Comparison of ENCODE assay signal across 13 cellular contexts in genomic region chr3:139537325-139537724, GRCh38. TPM values are rescaled to one million over a fixed set of nuclear protein-coding genes. Genes with fewer than 3 reads are reported as not detected.
A peak's percentile ranks its signal among the peaks of the same experiment; 100 is the strongest.
DNase-seq lines count a peak whose midpoint lies in the region; ATAC-seq and TF ChIP-seq lines count a peak whose summit lies in the region.
"Had no signal": no experiment of that assay in that cellular context is flagged by ENCODE, and none has a peak within 500 bp of the region (broad histone marks: within the 10 kb centered on the region; RNA-seq: fewer than 3 reads in every experiment).

No MANE protein-coding gene starts in this region.

- H3K36me3 ChIP-seq in hepatocyte (replicated peaks; ENCODE audit: insufficient read depth, low read depth) = no peaks in the 10 kb centered on the region

- TF ChIP-seq CTCF in hepatocyte (IDR thresholded peaks at IDR 0.05; ENCODE audit: poor library complexity) (no peak), type B pancreatic cell (conservative IDR thresholded peaks at IDR 0.05) (no peak)

- H3K9me3 Mint-ChIP-seq in type B pancreatic cell = no peaks in the 10 kb centered on the region
- H3K9me3 Mint-ChIP-seq in activated naive CD4-positive, alpha-beta T cell treated with anti-CD3 and anti-CD28 coated beads, Interleukin-2, amount 10 ng/mL, durations not matched to agents 7 days and 5 days = no peaks in the 10 kb centered on the region
- H3K9me3 Mint-ChIP-seq: activated naive CD4-positive, alpha-beta T cell treated with anti-CD3 and anti-CD28 coated beads, Interleukin-2, amount 50 U/mL, for 72 hours; naive thymus-derived CD8-positive, alpha-beta T cell had no signal

- no peaks in the 10 kb centered on the region for H3K27me3 Mint-ChIP-seq in type B pancreatic cell
- peaks cover 59% of the 10 kb centered on the region for H3K27me3 Mint-ChIP-seq in activated naive CD4-positive, alpha-beta T cell treated with anti-CD3 and anti-CD28 coated beads, Interleukin-2, amount 10 ng/mL, durations not matched to agents 7 days and 5 days

- peaks cover 82% of the 10 kb centered on the region for H3K4me1 Mint-ChIP-seq in type B pancreatic cell (ENCODE audit: unreplicated experiment)
- H3K4me1 Mint-ChIP-seq in activated naive CD4-positive, alpha-beta T cell treated with anti-CD3 and anti-CD28 coated beads, Interleukin-2, amount 10 ng/mL, durations not matched to agents 7 days and 5 days = peaks cover 19% of the 10 kb centered on the region

- H3K27me3 ChIP-seq in hepatocyte = no peaks in the 10 kb centered on the region

- H3K9me3 ChIP-seq in hepatocyte (ENCODE audit: low read depth) = no peaks in the 10 kb centered on the region

- DNase-seq in NCI-H82 (lab: John Stamatoyannopoulos, UW) (peak; percentile 50), NCI-H82 treated with DMSO at 0.1 percent for 48 hours (lab: John Stamatoyannopoulos, UW; ENCODE audit: unreplicated experiment) (no peak), SW480 (ENCODE audit: low spot score) (peak; percentile 93), hepatocyte (ENCODE audit: low spot score) (peak; percentile 49), type B pancreatic cell (ENCODE audit: extremely low spot score, unreplicated experiment) (no peak), germinal center (ENCODE audit: low spot score) (no peak)
- no peak for DNase-seq in activated naive CD4-positive, alpha-beta T cell treated with anti-CD3 and anti-CD28 coated beads, Interleukin-2, amount 10 ng/mL, durations not matched to agents 7 days and 5 days
- DNase-seq: activated CD8-positive, alpha-beta T cell treated with anti-CD3 and anti-CD28 coated beads, Interleukin-2, amount 10 ng/mL, durations not matched to agents 7 days and 5 days; naive thymus-derived CD8-positive, alpha-beta T cell; NCI-H1105; T-helper 2 cell had no signal

- peak overlapping the region; percentile 86 for H3K4me3 Mint-ChIP-seq in type B pancreatic cell
- no peak overlapping the region for H3K4me3 Mint-ChIP-seq in activated naive CD4-positive, alpha-beta T cell treated with anti-CD3 and anti-CD28 coated beads, Interleukin-2, amount 10 ng/mL, durations not matched to agents 7 days and 5 days
- H3K4me3 Mint-ChIP-seq: activated CD8-positive, alpha-beta T cell treated with anti-CD3 and anti-CD28 coated beads, Interleukin-2, amount 10 ng/mL, durations not matched to agents 7 days and 5 days; naive thymus-derived CD8-positive, alpha-beta T cell had no signal

- H3K36me3 Mint-ChIP-seq in type B pancreatic cell = peaks cover 7% of the 10 kb centered on the region
- no peaks in the 10 kb centered on the region for H3K36me3 Mint-ChIP-seq in activated naive CD4-positive, alpha-beta T cell treated with anti-CD3 and anti-CD28 coated beads, Interleukin-2, amount 10 ng/mL, durations not matched to agents 7 days and 5 days
- H3K36me3 Mint-ChIP-seq: activated naive CD4-positive, alpha-beta T cell treated with anti-CD3 and anti-CD28 coated beads, Interleukin-2, amount 50 U/mL, for 72 hours had no signal

- no peaks in the 10 kb centered on the region for H3K9me2 ChIP-seq in hepatocyte (replicated peaks; ENCODE audit: insufficient read depth)

- H3K4me3 ChIP-seq in hepatocyte = no peak overlapping the region

- no peak for ATAC-seq in GM21360 (IDR thresholded peaks at IDR 0.05; ENCODE audit: unreplicated experiment)
- ATAC-seq: activated CD8-positive, alpha-beta T cell treated with anti-CD3 and anti-CD28 coated beads, Interleukin-2, amount 10 ng/mL, durations not matched to agents 7 days and 5 days; naive thymus-derived CD8-positive, alpha-beta T cell had no signal

- CTCF ChIA-PET in activated naive CD4-positive, alpha-beta T cell treated with anti-CD3 and anti-CD28 coated beads, Interleukin-2, amount 10 ng/mL, durations not matched to agents 7 days and 5 days (lab: Charles Lee) = no interaction called here

- peak overlapping the region; percentile 96 for H3K4me2 ChIP-seq in hepatocyte

- H3K79me2 ChIP-seq in hepatocyte = peaks cover 22% of the 10 kb centered on the region

- no peak overlapping the region for H2AFZ ChIP-seq in hepatocyte

- H3K27ac Mint-ChIP-seq in type B pancreatic cell = no peak overlapping the region
- H3K27ac Mint-ChIP-seq in activated naive CD4-positive, alpha-beta T cell treated with anti-CD3 and anti-CD28 coated beads, Interleukin-2, amount 10 ng/mL, durations not matched to agents 7 days and 5 days = no peak overlapping the region
- H3K27ac Mint-ChIP-seq: activated CD8-positive, alpha-beta T cell treated with anti-CD3 and anti-CD28 coated beads, Interleukin-2, amount 10 ng/mL, durations not matched to agents 7 days and 5 days; activated naive CD4-positive, alpha-beta T cell treated with anti-CD3 and anti-CD28 coated beads, Interleukin-2, amount 50 U/mL, for 72 hours had no signal

- H3K27ac ChIP-seq in hepatocyte = peak overlapping the region; percentile 26

- peaks cover 65% of the 10 kb centered on the region for H3K4me1 ChIP-seq in hepatocyte (ENCODE audit: insufficient read depth)

- H4K20me1 ChIP-seq in hepatocyte (ENCODE audit: insufficient read depth, poor library complexity, severe bottlenecking) = no peaks in the 10 kb centered on the region

RNA-seq across cellular contexts. Expression of gene RBP1, which starts 2.2 kb away (rescaled TPM):
- total RNA-seq in hepatocyte (35.1 and 42.0 TPM in 2 replicates), type B pancreatic cell (ENCODE audit: low replicate concordance) (139 and 307 TPM in 2 replicates)
- polyA plus RNA-seq in hepatocyte = 151 and 179 TPM in 2 replicates
- total RNA-seq: activated CD8-positive, alpha-beta T cell treated with anti-CD3 and anti-CD28 coated beads, Interleukin-2, amount 10 ng/mL, durations not matched to agents 7 days and 5 days; activated naive CD4-positive, alpha-beta T cell treated with anti-CD3 and anti-CD28 coated beads, Interleukin-2, amount 50 U/mL, for 72 hours; naive thymus-derived CD8-positive, alpha-beta T cell had no signal
- polyA plus RNA-seq: naive thymus-derived CD8-positive, alpha-beta T cell had no signal

Comparison
In these comparisons a context has a peak if more than half of its experiments do, and no peak if none do; other contexts are left out.
1. DNase-seq: peak in NCI-H82 (single experiment), SW480 (single experiment) and hepatocyte (single experiment); none in NCI-H82 treated with DMSO at 0.1 percent for 48 hours (single experiment), type B pancreatic cell (single experiment), activated naive CD4-positive, alpha-beta T cell treated with anti-CD3 and anti-CD28 coated beads, Interleukin-2, amount 10 ng/mL, durations not matched to agents 7 days and 5 days (single experiment) and germinal center (single experiment).